11 cellular contexts compared by ENCODE assay signal in genomic region chr6:84074988-84075781, GRCh38. TPM values are rescaled to one million over a fixed set of nuclear protein-coding genes. Genes with fewer than 3 reads are reported as not detected.
DNase-seq lines count a peak whose midpoint lies in the region; ATAC-seq lines count a peak whose summit lies in the region.
"Had no signal": no experiment of that assay in that cellular context is flagged by ENCODE, and none has a peak within 500 bp of the region (broad histone marks: within the 10 kb centered on the region; RNA-seq: fewer than 3 reads in every experiment).

No MANE protein-coding gene starts in this region.

- H3K4me1 ChIP-seq in neuron (ENCODE audit: insufficient read depth, low read length): peaks cover 12% of the 10 kb centered on the region

- H3K4me3 ChIP-seq in H7 (ENCODE audit: insufficient read depth, low read depth, low read length) (no peak overlapping the region), neuron (ENCODE audit: low read length) (no peak overlapping the region)

- no peaks in the 10 kb centered on the region for H3K27me3 ChIP-seq in H7 (ENCODE audit: control insufficient read depth, insufficient read depth, low read length)
- H3K27me3 ChIP-seq in neuron (ENCODE audit: insufficient read depth, low read length): no peaks in the 10 kb centered on the region

- H2AFZ ChIP-seq in neuron (ENCODE audit: low read depth, low read length): peak overlapping the region; percentile 33

- ATAC-seq in esophagus mucosa: peak; percentile 87
- ATAC-seq: activated CD4-positive, alpha-beta T cell treated with anti-CD3 and anti-CD28 coated beads for 36 hours had no signal

- no peaks in the 10 kb centered on the region for H3K36me3 ChIP-seq in H7 (replicated peaks; ENCODE audit: control insufficient read depth, insufficient read depth, low read length)
- H3K36me3 ChIP-seq in neuron (ENCODE audit: insufficient read depth, low read length): no peaks in the 10 kb centered on the region

- peak; percentile 36 for DNase-seq in H7
- peak; percentile 6 for DNase-seq in NCI-H82 treated with DMSO at 0.1 percent for 48 hours (lab: John Stamatoyannopoulos, UW; ENCODE audit: unreplicated experiment)
- no peak for DNase-seq in activated CD8-positive, alpha-beta memory T cell treated with anti-CD3 and anti-CD28 coated beads, Interleukin-2, amount 50 U/mL, for 4 hours
- no peak for DNase-seq in stimulated activated CD4-positive, alpha-beta T cell treated with anti-CD3 and anti-CD28 coated beads, Interleukin-1b, Interleukin-23, amount 100 ng/mL, for 48 hours
- DNase-seq in effector CD4-positive, alpha-beta T cell: no peak
- DNase-seq in activated T-cell treated with anti-CD3 and anti-CD28 coated beads for 4 hours: no peak
- DNase-seq: activated CD4-positive, alpha-beta T cell treated with anti-CD3 and anti-CD28 coated beads for 36 hours; Right ventricle myocardium superior; stimulated activated CD4-positive, alpha-beta T cell treated with anti-CD3 and anti-CD28 coated beads, Interleukin-2, amount 100 ng/mL, for 48 hours had no signal

- H3K9me3 ChIP-seq in neuron (ENCODE audit: low read length): peaks cover 4% of the 10 kb centered on the region

RNA-seq across cellular contexts. Expression of gene MRAP2, which starts 41.6 kb away (rescaled TPM):
- total RNA-seq in H7 (2014; rRNA removed; shearing (Covaris generic)): 4.2 and 4.7 TPM in 2 replicates
- total RNA-seq in esophagus mucosa: 1.0 TPM
- total RNA-seq: activated CD4-positive, alpha-beta T cell treated with anti-CD3 and anti-CD28 coated beads for 36 hours had no signal

Comparison
In these comparisons a context has a peak if more than half of its experiments do, and no peak if none do; other contexts are left out.
1. DNase-seq: peak in H7 (single experiment) and NCI-H82 treated with DMSO at 0.1 percent for 48 hours (single experiment); none in activated CD8-positive, alpha-beta memory T cell treated with anti-CD3 and anti-CD28 coated beads, Interleukin-2, amount 50 U/mL, for 4 hours (single experiment), stimulated activated CD4-positive, alpha-beta T cell treated with anti-CD3 and anti-CD28 coated beads, Interleukin-1b, Interleukin-23, amount 100 ng/mL, for 48 hours (single experiment), effector CD4-positive, alpha-beta T cell (single experiment) and activated T-cell treated with anti-CD3 and anti-CD28 coated beads for 4 hours (single experiment).